ENCODE assay signal across 8 cellular contexts in genomic region chr17:81515530-81516041, GRCh38. TPM values are rescaled to one million over a fixed set of nuclear protein-coding genes. Genes with fewer than 3 reads are reported as not detected.
A peak's percentile ranks its signal among the peaks of the same experiment; 100 is the strongest.
DNase-seq lines count a peak whose midpoint lies in the region; TF ChIP-seq lines count a peak whose summit lies in the region.

No MANE protein-coding gene starts in this region.

- H3K27ac Mint-ChIP-seq in Calu3 (ENCODE audit: unreplicated experiment) = peak overlapping the region; percentile 77

- no peaks in the 10 kb centered on the region for H3K9me3 Mint-ChIP-seq in Calu3 (ENCODE audit: low read depth, unreplicated experiment)

- TF ChIP-seq POLR2A in ovary (IDR thresholded peaks at IDR 0.05) = no peak

- BruUV-seq in Calu3 (replicated peaks; lab: Mats Ljungman, UMichigan) = no TSS peak

- peak overlapping the region; percentile 100 for H3K4me3 Mint-ChIP-seq in Calu3 (ENCODE audit: low read depth, unreplicated experiment)

- no peaks in the 10 kb centered on the region for H3K27me3 ChIP-seq in ovary

- no peaks in the 10 kb centered on the region for H3K27me3 Mint-ChIP-seq in Calu3 (ENCODE audit: unreplicated experiment)

- WGBS in ovary, 3 donors = 31 to 44% (median 38%) methylated on average over 19 of the region's 19 CpGs

- TF ChIP-seq EP300 in ovary (IDR thresholded peaks at IDR 0.05) = no peak

- H3K4me3 ChIP-seq in fibroblast of mammary gland (ENCODE audit: control insufficient read depth, low read depth, low read length) (peak overlapping the region; percentile 60), ovary (peak overlapping the region; percentile 93)

- CTCF ChIA-PET in Calu3 (lab: Charles Lee) = interaction anchor here (0.6 kb wide), 1 partner anchor 9 kb away, joined by 3 read pairs; no protein-coding TSS in a partner anchor

- H3K4me1 Mint-ChIP-seq in Calu3 (ENCODE audit: low read depth, unreplicated experiment) = peaks cover 25% of the 10 kb centered on the region

- TF ChIP-seq CTCF in Calu3 (IDR thresholded peaks at IDR 0.05; ENCODE audit: unreplicated experiment) = no peak
- TF ChIP-seq CTCF in VCaP (conservative IDR thresholded peaks at IDR 0.05) = no peak
- TF ChIP-seq CTCF in fibroblast of mammary gland (conservative IDR thresholded peaks at IDR 0.05; ENCODE audit: control insufficient read depth, insufficient read depth, low read depth, low read length) = no peak
- TF ChIP-seq CTCF in ovary (IDR thresholded peaks at IDR 0.05) = no peak

- peaks cover 18% of the 10 kb centered on the region for H3K4me1 ChIP-seq in ovary (ENCODE audit: insufficient read depth)

- DNase-seq in Calu3 (no peak), fibroblast of mammary gland (ENCODE audit: low read depth) (no peak), ovary (peak in 2 of 5 donors; percentile 44 to 61), NCI-H226 (no peak), KG1 (lab: John Stamatoyannopoulos, UW) (no peak), NCI-H82 (lab: John Stamatoyannopoulos, UW) (no peak), NCI-H1417 treated with DMSO at 0.1 percent for 48 hours (lab: John Stamatoyannopoulos, UW) (no peak)

- intact Hi-C loops in Calu3 (cut with micrococcal nuclease; ENCODE audit: unreplicated experiment) = loop anchor here (10.0 kb wide), 1 partner anchor 471 kb away; no protein-coding TSS in a partner anchor
- intact Hi-C loops in ovary (cut with DNase I) = no loop called here

- peaks cover 88% of the 10 kb centered on the region for H3K36me3 Mint-ChIP-seq in Calu3 (ENCODE audit: insufficient read depth, unreplicated experiment)

- H3K9me3 ChIP-seq in ovary = no peaks in the 10 kb centered on the region

- no peaks in the 10 kb centered on the region for H3K36me3 ChIP-seq in ovary

- H3K27ac ChIP-seq in VCaP (peak overlapping the region; percentile 100), ovary (peak overlapping the region in 1 of 2 donors; percentile 98)

RNA-seq across cellular contexts. Expression of gene ACTG1, which starts 3.0 kb away (rescaled TPM):
- total RNA-seq in Calu3 (2022) (2,184 and 2,327 TPM in 2 replicates), ovary (1,000 to 10,000 TPM; 3,016 to 5,681 (median 4,174) TPM)
- polyA plus RNA-seq in ovary = 1,000 to 10,000 TPM; 1,825 to 3,391 TPM

RNA-seq across cellular contexts. Expression of gene FSCN2, which starts 12.6 kb away (rescaled TPM):
- total RNA-seq in Calu3 (2022) = 5.5 and 7.0 TPM in 2 replicates
- total RNA-seq in ovary = 1 to 10 TPM; 1.8 to 6.4 (median 3.9) TPM
- polyA plus RNA-seq in ovary = 1 to 10 TPM in 1 of 2 donors, under 1 TPM in 1; 0.13 to 1.6 TPM

RNA-seq across cellular contexts. Expression of gene FAAP100, which starts 36.6 kb away (rescaled TPM):
- total RNA-seq in Calu3 (2022) = 39.4 and 39.7 TPM in 2 replicates
- 10 to 100 TPM; 14.9 to 29.1 (median 25.1) TPM for total RNA-seq in ovary
- polyA plus RNA-seq in ovary = 10 to 100 TPM in 1 of 2 donors, under 1 TPM in 1; 0.77 to 19.7 TPM
